10 cellular contexts compared by ENCODE assay signal in genomic region chr2:46849741-46850474, GRCh38.
DNase-seq lines count a peak whose midpoint lies in the region; TF ChIP-seq lines count a peak whose summit lies in the region.
"Had no signal": no experiment of that assay in that cellular context is flagged by ENCODE, and none has a peak within 500 bp of the region (broad histone marks: within the 10 kb centered on the region; RNA-seq: fewer than 3 reads in every experiment).

No MANE protein-coding gene starts in this region.

- H3K4me1 ChIP-seq in subcutaneous abdominal adipose tissue (ENCODE audit: control insufficient read depth in 5 of 5, insufficient read depth in 5 of 5, low read length in 5 of 5) = peaks cover 16 to 67% (median 43%) of the 10 kb centered on the region in 5 donors

- peak overlapping the region in 1 of 2 donors; percentile 25 for H3K4me3 ChIP-seq in cardiac fibroblast (replicated peaks in 1 of 2; ENCODE audit: low read depth in 2 of 2, low read length in 2 of 2)
- H3K4me3 ChIP-seq in subcutaneous abdominal adipose tissue (ENCODE audit: low read depth in 1 of 5, low read length in 5 of 5) = no peak overlapping the region
- H3K4me3 ChIP-seq: SK-N-MC had no signal

- intact Hi-C loops in posterior cingulate gyrus (cut with DNase I) = no loop called here

- no peaks in the 10 kb centered on the region for H3K9me3 ChIP-seq in subcutaneous abdominal adipose tissue (ENCODE audit: control insufficient read depth in 5 of 5, low read length in 5 of 5)

- TF ChIP-seq CTCF in cardiac fibroblast (IDR thresholded peaks at IDR 0.05; ENCODE audit: low read depth, low read length) = no peak

- no peaks in the 10 kb centered on the region for H3K27me3 ChIP-seq in layer of hippocampus (ENCODE audit: control insufficient read depth, insufficient read depth, low read length)
- no peaks in the 10 kb centered on the region for H3K27me3 ChIP-seq in subcutaneous abdominal adipose tissue (ENCODE audit: control insufficient read depth in 5 of 5, insufficient read depth in 4 of 5, low read length in 5 of 5)

- no peak overlapping the region for H3K9ac ChIP-seq in subcutaneous abdominal adipose tissue (ENCODE audit: low read length in 5 of 5)
- H3K9ac ChIP-seq: KMS-11 had no signal

- H3K27ac ChIP-seq in layer of hippocampus (ENCODE audit: low read depth, low read length) (peak overlapping the region; percentile 30), subcutaneous abdominal adipose tissue (ENCODE audit: low read depth, low read length) (peak overlapping the region; percentile 69)
- H3K27ac ChIP-seq: KMS-11, SK-N-MC had no signal

- DNase-seq in HT1080 (ENCODE audit: low read depth) = peak; percentile 69
- peak; percentile 87 to 96 for DNase-seq in cardiac fibroblast (ENCODE audit: low read depth in 2 of 2)
- DNase-seq in posterior cingulate gyrus = no peak
- DNase-seq in T-helper 1 cell = no peak
- no peak for DNase-seq in GOT3 (lab: John Stamatoyannopoulos, UW)
- no peak for DNase-seq in T1000 (lab: John Stamatoyannopoulos, UW)

- H3K36me3 ChIP-seq in subcutaneous abdominal adipose tissue (ENCODE audit: control insufficient read depth in 5 of 5, insufficient read depth in 5 of 5, low read length in 5 of 5) = no peaks in the 10 kb centered on the region

Comparison
In these comparisons a context has a peak if more than half of its experiments do, and no peak if none do; other contexts are left out.
1. DNase-seq: peak in HT1080 (single experiment) and cardiac fibroblast (2 of 2); none in posterior cingulate gyrus (0 of 10), T-helper 1 cell (0 of 5), GOT3 (single experiment) and T1000 (single experiment).